8 cellular contexts compared by ENCODE assay signal in genomic region chr10:69348824-69349541, GRCh38.
A peak's percentile ranks its signal among the peaks of the same experiment; 100 is the strongest.
DNase-seq lines count a peak whose midpoint lies in the region; ATAC-seq and TF ChIP-seq lines count a peak whose summit lies in the region.

No MANE protein-coding gene starts in this region.

- no peak overlapping the region for H2AFZ ChIP-seq in hepatocyte

- H4K20me1 ChIP-seq in DOHH2 (ENCODE audit: control insufficient read depth, insufficient read depth, low read depth, low read length) (0 out of 2 replicates have a peak, but pooled peaks cover 3% of the 10 kb centered on the region), hepatocyte (ENCODE audit: insufficient read depth, poor library complexity, severe bottlenecking) (no peaks in the 10 kb centered on the region)

- H3K9me2 ChIP-seq in DOHH2 (replicated peaks; ENCODE audit: control insufficient read depth, low read length) (no peaks in the 10 kb centered on the region), hepatocyte (replicated peaks; ENCODE audit: insufficient read depth) (no peaks in the 10 kb centered on the region)

- H3K27ac ChIP-seq in DOHH2 (ENCODE audit: low read depth, low read length): peak overlapping the region; percentile 49
- peak overlapping the region; percentile 38 for H3K27ac ChIP-seq in cardiac muscle cell
- H3K27ac ChIP-seq in stomach: peak overlapping the region; percentile 21 to 79 (median 71)
- H3K27ac ChIP-seq in hepatocyte: no peak overlapping the region

- CTCF ChIA-PET in activated CD8-positive, alpha-beta T cell treated with anti-CD3 and anti-CD28 coated beads for 36 hours (lab: Charles Lee): interaction anchor here (1.0 to 1.7 kb wide), 2 partner anchors 59 to 194 kb away, joined by 3 to 4 read pairs; no protein-coding TSS in a partner anchor

- H3K4me3 Mint-ChIP-seq in activated CD8-positive, alpha-beta T cell treated with anti-CD3 and anti-CD28 coated beads for 36 hours: no peak overlapping the region

- H3K79me2 ChIP-seq in DOHH2 (ENCODE audit: control insufficient read depth, low read length): peaks cover 27% of the 10 kb centered on the region
- H3K79me2 ChIP-seq in hepatocyte: peaks cover 3% of the 10 kb centered on the region

- H3K27ac Mint-ChIP-seq in activated CD8-positive, alpha-beta T cell treated with anti-CD3 and anti-CD28 coated beads for 36 hours: peak overlapping the region; percentile 73

- peaks cover 42% of the 10 kb centered on the region for H3K4me1 ChIP-seq in DOHH2 (ENCODE audit: control insufficient read depth, low read length)
- no peaks in the 10 kb centered on the region for H3K4me1 ChIP-seq in cardiac muscle cell (ENCODE audit: low read depth)
- peaks cover 38 to 76% (median 52%) of the 10 kb centered on the region in 4 donors for H3K4me1 ChIP-seq in stomach
- H3K4me1 ChIP-seq in hepatocyte (ENCODE audit: insufficient read depth): peaks cover 5% of the 10 kb centered on the region

- H3K36me3 ChIP-seq in DOHH2 (ENCODE audit: control insufficient read depth, low read length) (peaks cover 28% of the 10 kb centered on the region), cardiac muscle cell (peaks cover 11% of the 10 kb centered on the region), stomach (peaks cover 7 to 50% (median 32%) of the 10 kb centered on the region in 4 donors), hepatocyte (replicated peaks; ENCODE audit: insufficient read depth, low read depth) (no peaks in the 10 kb centered on the region)

- peaks cover 81% of the 10 kb centered on the region for H3K36me3 Mint-ChIP-seq in activated CD8-positive, alpha-beta T cell treated with anti-CD3 and anti-CD28 coated beads for 36 hours (ENCODE audit: low read depth)

- no peak for TF ChIP-seq POLR2A in stomach (IDR thresholded peaks at IDR 0.05)

- H3K9me3 ChIP-seq in DOHH2 (ENCODE audit: control insufficient read depth, insufficient read depth, low read length): no peaks in the 10 kb centered on the region
- no peaks in the 10 kb centered on the region for H3K9me3 ChIP-seq in cardiac muscle cell (ENCODE audit: low read depth)
- no peaks in the 10 kb centered on the region for H3K9me3 ChIP-seq in stomach
- H3K9me3 ChIP-seq in hepatocyte (ENCODE audit: low read depth): no peaks in the 10 kb centered on the region

- H3K4me3 ChIP-seq in DOHH2 (ENCODE audit: low read length) (peak overlapping the region; percentile 33), cardiac muscle cell (no peak overlapping the region), stomach (no peak overlapping the region), hepatocyte (no peak overlapping the region)

- peak overlapping the region; percentile 64 for H3K4me2 ChIP-seq in DOHH2 (ENCODE audit: low read length)
- no peak overlapping the region for H3K4me2 ChIP-seq in hepatocyte

- H3K4me1 Mint-ChIP-seq in activated CD8-positive, alpha-beta T cell treated with anti-CD3 and anti-CD28 coated beads for 36 hours (ENCODE audit: low read depth): peaks cover 74% of the 10 kb centered on the region

- H3K9me3 Mint-ChIP-seq in activated CD8-positive, alpha-beta T cell treated with anti-CD3 and anti-CD28 coated beads for 36 hours: peaks cover 3% of the 10 kb centered on the region

- H3K27me3 ChIP-seq in DOHH2 (ENCODE audit: control insufficient read depth, low read length) (no peaks in the 10 kb centered on the region), cardiac muscle cell (no peaks in the 10 kb centered on the region), stomach (no peaks in the 10 kb centered on the region), hepatocyte (no peaks in the 10 kb centered on the region)

- intact Hi-C loops in activated CD8-positive, alpha-beta T cell treated with anti-CD3 and anti-CD28 coated beads for 36 hours (cut with micrococcal nuclease): no loop called here
- intact Hi-C loops in stomach (cut with DNase I; ENCODE audit: low total_unique reads): no loop called here

- no peaks in the 10 kb centered on the region for H3K27me3 Mint-ChIP-seq in activated CD8-positive, alpha-beta T cell treated with anti-CD3 and anti-CD28 coated beads for 36 hours

- peak in 2 of 3 experiments; percentile 65 to 92 for DNase-seq in NCI-H1417 (lab: John Stamatoyannopoulos, UW)
- no peak for DNase-seq in activated CD8-positive, alpha-beta T cell treated with anti-CD3 and anti-CD28 coated beads for 36 hours
- DNase-seq in cardiac muscle cell (ENCODE audit: low read depth in 1 of 2, low spot score in 1 of 2): peak in 1 of 2 donors; percentile 90
- no peak for DNase-seq in stomach
- no peak for DNase-seq in C1 segment of cervical spinal cord (lab: John Stamatoyannopoulos, UW)
- DNase-seq in hepatocyte (ENCODE audit: low spot score): no peak

- TF ChIP-seq CTCF in DOHH2 (IDR thresholded peaks at IDR 0.05; ENCODE audit: low read depth, low read length, poor library complexity, severe bottlenecking): no peak
- no peak for TF ChIP-seq CTCF in activated CD8-positive, alpha-beta T cell treated with anti-CD3 and anti-CD28 coated beads for 36 hours (IDR thresholded peaks at IDR 0.05)
- no peak for TF ChIP-seq CTCF in cardiac muscle cell (IDR thresholded peaks at IDR 0.05; ENCODE audit: low read depth, low read length)
- no peak for TF ChIP-seq CTCF in stomach (IDR thresholded peaks at IDR 0.05)
- no peak for TF ChIP-seq CTCF in hepatocyte (IDR thresholded peaks at IDR 0.05; ENCODE audit: poor library complexity)

- peaks cover 9% of the 10 kb centered on the region; the same call in 1 of the 2 replicates for H3F3A ChIP-seq in DOHH2 (ENCODE audit: control insufficient read depth, insufficient read depth)

- WGBS in stomach, 5 donors: 39 to 56% (median 46%) methylated on average over 10 of the region's 10 CpGs
- WGBS in hepatocyte (ENCODE audit: low lambda C conversion rate, missing lambda C conversion rate): 72% methylated on average over 10 of the region's 10 CpGs

- POLR2A ChIA-PET in activated CD8-positive, alpha-beta T cell treated with anti-CD3 and anti-CD28 coated beads for 36 hours (lab: Charles Lee): interaction anchor here (0.6 to 1.5 kb wide), 3 partner anchors 12 to 60 kb away, joined by 3 to 4 read pairs (median 3); no protein-coding TSS in a partner anchor

- TF ChIP-seq EP300 in stomach (IDR thresholded peaks at IDR 0.05): no peak

- ATAC-seq in activated CD8-positive, alpha-beta T cell treated with anti-CD3 and anti-CD28 coated beads for 36 hours: no peak
- no peak for ATAC-seq in HG03457 (IDR thresholded peaks at IDR 0.05; ENCODE audit: unreplicated experiment)

Comparison
In these comparisons a context has a peak if more than half of its experiments do, and no peak if none do; other contexts are left out.
1. DNase-seq: peak in NCI-H1417 (2 of 3); none in activated CD8-positive, alpha-beta T cell treated with anti-CD3 and anti-CD28 coated beads for 36 hours (single experiment), stomach (single experiment), C1 segment of cervical spinal cord (0 of 14) and hepatocyte (single experiment).